Comparison of ENCODE assay signal across 8 cellular contexts in the genomic region with DNA sequence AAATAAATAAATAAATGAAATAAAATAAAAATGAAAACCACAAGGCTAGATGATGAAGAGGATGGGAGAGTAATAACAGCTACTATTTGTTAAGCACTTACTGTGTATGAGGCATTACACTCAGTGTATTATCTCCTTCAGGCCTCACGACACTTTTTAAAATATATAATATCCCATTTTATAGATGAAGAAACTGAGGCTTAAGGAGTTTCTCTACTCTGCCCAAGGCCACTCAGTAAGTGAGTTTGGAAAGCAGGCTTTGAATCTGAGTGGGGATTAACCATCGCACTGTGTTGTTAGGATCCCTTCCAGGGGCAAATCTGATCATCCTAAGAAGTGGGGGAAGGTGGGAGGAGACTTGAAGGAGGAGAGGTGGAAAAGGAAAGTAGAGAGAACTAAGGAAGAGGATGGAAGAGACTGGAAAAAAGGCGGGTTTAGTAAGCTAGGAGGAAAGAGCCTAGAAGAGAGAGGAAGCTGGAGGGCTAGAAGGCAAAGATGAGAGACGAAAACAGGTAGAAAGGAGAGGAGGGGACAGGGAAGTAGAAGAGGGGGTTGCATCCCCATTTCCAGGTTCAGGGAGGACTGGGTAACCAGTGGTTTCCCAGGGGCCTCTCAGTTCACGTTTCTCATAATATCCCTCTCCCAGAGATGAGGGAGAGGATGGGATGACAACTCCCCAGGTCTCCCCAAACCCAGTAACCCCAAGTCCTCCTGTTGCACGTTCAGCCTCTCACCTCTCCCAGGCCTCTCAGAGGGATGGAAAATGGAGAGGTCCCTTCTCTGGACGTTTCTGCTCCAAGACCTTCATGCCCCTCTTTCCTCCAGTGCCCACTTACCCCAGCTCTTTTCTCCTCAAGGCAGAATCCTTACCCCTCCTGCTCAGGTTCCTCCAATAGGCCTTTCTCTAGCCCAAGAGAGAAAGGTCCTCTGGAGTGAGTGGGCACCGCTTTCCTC. TPM values are rescaled to one million over a fixed set of nuclear protein-coding genes. Genes with fewer than 3 reads are reported as not detected.
A peak's percentile ranks its signal among the peaks of the same experiment; 100 is the strongest.
DNase-seq lines count a peak whose midpoint lies in the region; ATAC-seq and TF ChIP-seq lines count a peak whose summit lies in the region.

No MANE protein-coding gene starts in this region.

- H3K27me3 ChIP-seq in lower lobe of right lung (ENCODE audit: low read depth) (no peaks in the 10 kb centered on the region), tibial artery (no peaks in the 10 kb centered on the region)

- H3K9me3 ChIP-seq in lower lobe of right lung (no peaks in the 10 kb centered on the region), tibial artery (no peaks in the 10 kb centered on the region)

- H3K36me3 ChIP-seq in lower lobe of right lung (peaks cover 41% of the 10 kb centered on the region), tibial artery (peaks cover 35 to 41% (median 38%) of the 10 kb centered on the region in 3 donors)

- peak overlapping the region; percentile 91 for H3K4me3 Mint-ChIP-seq in activated T-cell treated with anti-CD3 and anti-CD28 coated beads, Interleukin-2, amount 50 U/mL, for 24 hours

- no peak for ATAC-seq in lower lobe of right lung

- H3K36me3 Mint-ChIP-seq in activated T-cell treated with anti-CD3 and anti-CD28 coated beads, Interleukin-2, amount 50 U/mL, for 24 hours (ENCODE audit: low read depth) = peaks cover 66% of the 10 kb centered on the region

- H3K4me3 ChIP-seq in astrocyte of the spinal cord (ENCODE audit: low read depth, low read length) (peak overlapping the region; percentile 69), lower lobe of right lung (peak overlapping the region; percentile 95), tibial artery (peak overlapping the region; percentile 65 to 74)

- H3K27ac ChIP-seq in lower lobe of right lung = peak overlapping the region; percentile 100
- peak overlapping the region; percentile 96 to 99 for H3K27ac ChIP-seq in tibial artery

- peaks cover 69% of the 10 kb centered on the region for H3K4me1 Mint-ChIP-seq in activated T-cell treated with anti-CD3 and anti-CD28 coated beads, Interleukin-2, amount 50 U/mL, for 24 hours (ENCODE audit: low read depth)

- intact Hi-C loops in lower lobe of right lung (cut with DNase I) = no loop called here
- intact Hi-C loops in tibial artery (cut with DNase I; ENCODE audit: low total_unique reads) = loop anchor here (2.0 kb wide), 2 partner anchors 15 to 41 kb away; no protein-coding TSS in a partner anchor

- in situ Hi-C loops in astrocyte of the spinal cord (cut with HindIII; ENCODE audit: low sequenced_read_pairs) = no loop called here

- H3K4me1 ChIP-seq in lower lobe of right lung (peaks cover 39% of the 10 kb centered on the region), tibial artery (peaks cover 4 to 39% (median 31%) of the 10 kb centered on the region in 4 donors)

- TF ChIP-seq CTCF in astrocyte of the spinal cord (IDR thresholded peaks at IDR 0.05; ENCODE audit: low read depth, low read length) = no peak
- TF ChIP-seq CTCF in lower lobe of right lung (IDR thresholded peaks at IDR 0.05) = no peak
- TF ChIP-seq CTCF in tibial artery (IDR thresholded peaks at IDR 0.05) = no peak

- H3K9me3 Mint-ChIP-seq in activated T-cell treated with anti-CD3 and anti-CD28 coated beads, Interleukin-2, amount 50 U/mL, for 24 hours = no peaks in the 10 kb centered on the region

- no peak for DNase-seq in activated T-cell treated with anti-CD3 and anti-CD28 coated beads, Interleukin-2, amount 50 U/mL, for 24 hours
- no peak for DNase-seq in activated T-cell treated with anti-CD3 and anti-CD28 coated beads, Interleukin-2, amount 50 U/mL, for 48 hours
- no peak for DNase-seq in astrocyte of the spinal cord (ENCODE audit: low read depth, low spot score)
- DNase-seq in lower lobe of right lung = no peak
- DNase-seq in tibial artery = no peak
- no peak for DNase-seq in NCI-H2227 treated with DMSO at 0.1 percent for 48 hours (lab: John Stamatoyannopoulos, UW)
- no peak for DNase-seq in stimulated activated CD4-positive, alpha-beta T cell treated with anti-CD3 and anti-CD28 coated beads, Interleukin-12 subunit alpha, Interleukin-12 subunit beta, amount 100 ng/mL, for 4 hours
- DNase-seq in kidney tubule cell (ENCODE audit: low spot score) = no peak

- peak overlapping the region; percentile 97 for H3K27ac Mint-ChIP-seq in activated T-cell treated with anti-CD3 and anti-CD28 coated beads, Interleukin-2, amount 50 U/mL, for 24 hours

- no peaks in the 10 kb centered on the region for H3K27me3 Mint-ChIP-seq in activated T-cell treated with anti-CD3 and anti-CD28 coated beads, Interleukin-2, amount 50 U/mL, for 24 hours

RNA-seq across cellular contexts. Expression of gene STAT6, which starts 1.7 kb away (rescaled TPM):
- total RNA-seq in lower lobe of right lung = 269 TPM

RNA-seq across cellular contexts. Expression of gene LRP1, which starts 18.8 kb away (rescaled TPM):
- total RNA-seq in lower lobe of right lung = 404 TPM

RNA-seq across cellular contexts. Expression of gene NAB2, which starts 20.6 kb away (rescaled TPM):
- total RNA-seq in lower lobe of right lung = 28.9 TPM

RNA-seq across cellular contexts. Expression of gene NEMP1, which starts 30.9 kb away (rescaled TPM):
- total RNA-seq in lower lobe of right lung = 19.1 TPM

RNA-seq across cellular contexts. Expression of gene LRP1-AS, which starts 37.9 kb away (rescaled TPM):
- total RNA-seq in lower lobe of right lung = not detected
